20 cellular contexts compared by ENCODE assay signal in genomic region chr2:31365348-31365747, GRCh38. TPM values are rescaled to one million over a fixed set of nuclear protein-coding genes. Genes with fewer than 3 reads are reported as not detected.
DNase-seq lines count a peak whose midpoint lies in the region; ATAC-seq, FAIRE-seq and TF ChIP-seq lines count a peak whose summit lies in the region.
"Had no signal": no experiment of that assay in that cellular context is flagged by ENCODE, and none has a peak within 500 bp of the region (broad histone marks: within the 10 kb centered on the region; RNA-seq: fewer than 3 reads in every experiment).

No MANE protein-coding gene starts in this region.

- H3K9ac ChIP-seq in HepG2 (ENCODE audit: insufficient read depth, low read depth, low read length), result no peak overlapping the region
- no peak overlapping the region for H3K9ac ChIP-seq in endodermal cell (ENCODE audit: extremely low read depth, low read length, poor library complexity, severe bottlenecking)

- H3K27ac ChIP-seq in HepG2 (ENCODE audit: extremely low read length, insufficient read depth, low read length), result no peak overlapping the region
- no peak overlapping the region for H3K27ac ChIP-seq in right lobe of liver
- no peak overlapping the region for H3K27ac ChIP-seq in endodermal cell (ENCODE audit: low read depth, low read length)
- H3K27ac ChIP-seq in stomach, result no peak overlapping the region

- CTCF ChIA-PET in HepG2 (lab: Yijun Ruan, JAX; ENCODE audit: low intra/inter-chr PET ratio, low total read pairs), result no interaction called here

- no TSS peak for BruUV-seq in HepG2 (replicated peaks; lab: Mats Ljungman, UMichigan)

- TF ChIP-seq EP300 in HepG2 (IDR thresholded peaks at IDR 0.05; ENCODE audit: low read depth in 2 of 2, low read length in 2 of 2), result no peak
- TF ChIP-seq EP300 in HepG2 (CRISPR knock-in tag; IDR thresholded peaks at IDR 0.05; ENCODE audit: borderline replicate concordance), result no peak
- TF ChIP-seq EP300 in stomach (IDR thresholded peaks at IDR 0.05), result no peak

- H3K4me3 Mint-ChIP-seq in endodermal cell (no peak overlapping the region), osteocyte (ENCODE audit: unreplicated experiment) (no peak overlapping the region)
- H3K4me3 Mint-ChIP-seq: CD4-positive, alpha-beta memory T cell; HFFc6 had no signal

- ATAC-seq in HepG2 (peak; percentile 25; the same call in 2 of the 3 replicates), right lobe of liver (no peak)

- H3K9me3 Mint-ChIP-seq in endodermal cell (no peaks in the 10 kb centered on the region), osteocyte (ENCODE audit: unreplicated experiment) (no peaks in the 10 kb centered on the region)
- H3K9me3 Mint-ChIP-seq: CD4-positive, alpha-beta memory T cell; HFFc6 had no signal

- H3K27me3 Mint-ChIP-seq in endodermal cell (ENCODE audit: insufficient read depth) (no peaks in the 10 kb centered on the region), osteocyte (ENCODE audit: unreplicated experiment) (no peaks in the 10 kb centered on the region)

- peaks cover 4% of the 10 kb centered on the region for H3K36me3 Mint-ChIP-seq in endodermal cell (ENCODE audit: low read depth)
- H3K36me3 Mint-ChIP-seq in osteocyte (ENCODE audit: unreplicated experiment), result no peaks in the 10 kb centered on the region
- H3K36me3 Mint-ChIP-seq: CD4-positive, alpha-beta memory T cell had no signal

- POLR2A ChIA-PET in HepG2 (lab: Yijun Ruan, JAX), result no interaction called here

- TF ChIP-seq CTCF in HepG2 (CRISPR knock-in tag; IDR thresholded peaks at IDR 0.05) (no peak), right lobe of liver (IDR thresholded peaks at IDR 0.05) (no peak), endodermal cell (conservative IDR thresholded peaks at IDR 0.05) (no peak), osteocyte (IDR thresholded peaks at IDR 0.05) (no peak), stomach (IDR thresholded peaks at IDR 0.05) (no peak)

- TF ChIP-seq POLR2A in HepG2 (IDR thresholded peaks at IDR 0.05; ENCODE audit: insufficient read depth in 1 of 2, low read depth in 2 of 2, low read length in 2 of 2), result no peak
- TF ChIP-seq POLR2A in right lobe of liver (IDR thresholded peaks at IDR 0.05), result no peak
- TF ChIP-seq POLR2A in stomach (IDR thresholded peaks at IDR 0.05), result no peak

- DNase-seq in HepG2 (ENCODE audit: low spot score) (no peak), right lobe of liver (no peak), endodermal cell (peak; percentile 21), osteocyte (ENCODE audit: extremely low spot score, unreplicated experiment) (peak; percentile 80), stomach (no peak)
- DNase-seq in stimulated activated CD4-positive, alpha-beta T cell treated with anti-CD3 and anti-CD28 coated beads, Interleukin-4, amount 100 ng/mL, for 1 hour, result no peak
- DNase-seq: C1 segment of cervical spinal cord; Calu3; CD4-positive, alpha-beta memory T cell; COR-L47; DMS53; DMS79 treated with DMSO at 0.1 percent for 48 hours; GF-D8; GOT3; HFFc6 had no signal

- intact Hi-C loops in HepG2 (cut with micrococcal nuclease; ENCODE audit: unreplicated experiment), result no loop called here
- intact Hi-C loops in right lobe of liver (cut with DNase I), result no loop called here
- intact Hi-C loops in stomach (cut with DNase I; ENCODE audit: low total_unique reads), result no loop called here

- peaks cover 4% of the 10 kb centered on the region for H3K4me1 Mint-ChIP-seq in endodermal cell
- H3K4me1 Mint-ChIP-seq in osteocyte (ENCODE audit: unreplicated experiment), result no peaks in the 10 kb centered on the region
- H3K4me1 Mint-ChIP-seq: CD4-positive, alpha-beta memory T cell had no signal

- H3K36me3 ChIP-seq in HepG2 (replicated peaks in 1 of 2; ENCODE audit: control insufficient read depth in 1 of 2, insufficient read depth in 2 of 2, low read length in 2 of 2) (no peaks in the 10 kb centered on the region), right lobe of liver (peaks cover 0 to 50% (median 15%) of the 10 kb centered on the region in 4 donors), endodermal cell (ENCODE audit: control insufficient read depth, insufficient read depth, low read length) (no peaks in the 10 kb centered on the region), stomach (no peaks in the 10 kb centered on the region)
- H3K36me3 ChIP-seq: HAP-1 had no signal

- no peak for FAIRE-seq in HepG2 (lab: Jason Lieb, UNC)
- FAIRE-seq: GM12891, GM18507, H54 had no signal

- H3K4me1 ChIP-seq in HepG2 (ENCODE audit: insufficient read depth, low read length) (peaks cover 7% of the 10 kb centered on the region; the same call in 1 of the 2 replicates), right lobe of liver (no peaks in the 10 kb centered on the region), endodermal cell (ENCODE audit: control insufficient read depth, insufficient read depth, low read length) (no peaks in the 10 kb centered on the region), stomach (no peaks in the 10 kb centered on the region)
- H3K4me1 ChIP-seq: HAP-1 had no signal

- H2AFZ ChIP-seq in HepG2 (ENCODE audit: low read length), result no peak overlapping the region

- no peaks in the 10 kb centered on the region for H4K20me1 ChIP-seq in HepG2 (ENCODE audit: insufficient read depth, low read length)

- no peaks in the 10 kb centered on the region for H3K79me2 ChIP-seq in HepG2 (ENCODE audit: insufficient read depth, low read length)

- no peak overlapping the region for H3K4me3 ChIP-seq in HepG2 (replicated peaks in 1 of 3; ENCODE audit: insufficient read depth in 1 of 3, low read depth in 2 of 3, low read length in 3 of 3)
- H3K4me3 ChIP-seq in right lobe of liver, result no peak overlapping the region
- H3K4me3 ChIP-seq in endodermal cell (ENCODE audit: low read length), result no peak overlapping the region
- H3K4me3 ChIP-seq in stomach, result no peak overlapping the region
- H3K4me3 ChIP-seq: HAP-1 had no signal

- TF ChIP-seq RAD21 in HepG2 (CRISPR knock-in tag; IDR thresholded peaks at IDR 0.05), result no peak

- H3K27ac Mint-ChIP-seq in endodermal cell, result no peak overlapping the region
- H3K27ac Mint-ChIP-seq in osteocyte (ENCODE audit: unreplicated experiment), result no peak overlapping the region
- H3K27ac Mint-ChIP-seq: CD4-positive, alpha-beta memory T cell; HFFc6 had no signal

- H3K27me3 ChIP-seq in HepG2 (ENCODE audit: control insufficient read depth in 1 of 2, insufficient read depth in 2 of 2, low read length in 2 of 2), result peaks cover 0 to 18% of the 10 kb centered on the region in 2 experiments; a peak in 2 of 5 replicates
- no peaks in the 10 kb centered on the region for H3K27me3 ChIP-seq in right lobe of liver
- H3K27me3 ChIP-seq in endodermal cell (ENCODE audit: control insufficient read depth, insufficient read depth, low read length, poor library complexity, severe bottlenecking), result no peaks in the 10 kb centered on the region
- H3K27me3 ChIP-seq in stomach, result no peaks in the 10 kb centered on the region

- H3K4me2 ChIP-seq in HepG2 (ENCODE audit: low read depth, low read length), result no peak overlapping the region

- H3K9me3 ChIP-seq in HepG2 (ENCODE audit: low read length) (no peaks in the 10 kb centered on the region), right lobe of liver (no peaks in the 10 kb centered on the region), endodermal cell (ENCODE audit: control insufficient read depth, low read length) (no peaks in the 10 kb centered on the region), stomach (no peaks in the 10 kb centered on the region)
- H3K9me3 ChIP-seq: HAP-1 had no signal

- in situ Hi-C loops in HepG2 (cut with HindIII; ENCODE audit: extremely low pct_ligation_motif_present, low pct_unique_long_range_greater_than_20kb), result no loop called here

- WGBS in HepG2 (ENCODE audit: low lambda C conversion rate), result 48% methylated on average over 10 of the region's 10 CpGs
- WGBS in right lobe of liver (ENCODE audit: insufficient coverage, low coverage, low lambda C conversion rate, missing lambda C conversion rate), result 93% methylated on average over 10 of the region's 10 CpGs
- WGBS in endodermal cell (ENCODE audit: insufficient coverage in 1 of 2, insufficient read length in 1 of 2), 2 experiments, result 90 to 94% methylated on average over 7 to 10 of the region's 10 CpGs
- 88 to 94% (median 94%) methylated on average over 10 of the region's 10 CpGs for WGBS in stomach, 5 donors

TF ChIP-seq in HepG2, 621 proteins besides CTCF, POLR2A, EP300 and RAD21 (continues in another document):
- no peak for TF ChIP-seq MED8 (CRISPR knock-in tag; IDR thresholded peaks at IDR 0.05; ENCODE audit: insufficient replicate concordance)
- no peak for TF ChIP-seq DR1 (CRISPR knock-in tag; IDR thresholded peaks at IDR 0.05)
- TF ChIP-seq RBM22 (optimal IDR thresholded peaks at IDR 0.05; ENCODE audit: low read length), result no peak
- TF ChIP-seq ZNF619 (CRISPR knock-in tag; IDR thresholded peaks at IDR 0.05), result no peak

RNA-seq across cellular contexts. Expression of gene XDH, which starts 49.2 kb away (rescaled TPM):
- total RNA-seq in HepG2 (2016; rRNA removed; fragmentation: Illumina TruSeq; extraction: Trizol), result not detected in 2 replicates
- not detected in 2 replicates for total RNA-seq in HepG2 (2016; cell fraction: cytosol; rRNA removed; fragmentation: Illumina TruSeq; extraction: Trizol; ENCODE audit: low read depth)
- not detected in 2 replicates for total RNA-seq in HepG2 (2016; cell fraction: insoluble cytoplasmic fraction; rRNA removed; fragmentation: Illumina TruSeq; extraction: Trizol)
- total RNA-seq in HepG2 (2016; cell fraction: membrane; rRNA removed; fragmentation: Illumina TruSeq; extraction: Trizol), result not detected in 2 replicates
- not detected in 2 replicates for total RNA-seq in HepG2 (2016; cell fraction: nucleus; rRNA removed; fragmentation: Illumina TruSeq; extraction: Trizol)
- not detected in 2 replicates for polyA plus RNA-seq in HepG2 (2011; rRNA removed)
- polyA plus RNA-seq in HepG2 (2011; cell fraction: cytosol; rRNA removed), result not detected in 2 replicates
- not detected in 2 replicates for polyA plus RNA-seq in HepG2 (2011; cell fraction: nucleus; rRNA removed)
- not detected in 2 replicates for polyA plus RNA-seq in HepG2 (2012)
- not detected in 2 replicates for polyA plus RNA-seq in HepG2 (2016; cell fraction: cytosol; fragmentation: Illumina TruSeq; extraction: Trizol; ENCODE audit: low read depth)
- not detected in 2 replicates for polyA plus RNA-seq in HepG2 (2016; cell fraction: insoluble cytoplasmic fraction; fragmentation: Illumina TruSeq; extraction: Trizol; ENCODE audit: low read depth)
- polyA plus RNA-seq in HepG2 (2016; cell fraction: membrane; fragmentation: Illumina TruSeq; extraction: Trizol; ENCODE audit: low read depth), result not detected in 2 replicates
- not detected in 2 replicates for polyA plus RNA-seq in HepG2 (2016; cell fraction: nucleus; fragmentation: Illumina TruSeq; extraction: Trizol; ENCODE audit: insufficient read depth, low read depth)
- 0.19 TPM in 1 of 2 replicates, not detected in the other for polyA minus RNA-seq in HepG2 (2011; rRNA and poly(A)+ RNA removed; ENCODE audit: low replicate concordance)
- not detected in 2 replicates for polyA minus RNA-seq in HepG2 (2011; cell fraction: cytosol; rRNA and poly(A)+ RNA removed)
- polyA minus RNA-seq in HepG2 (2011; cell fraction: nucleus; rRNA and poly(A)+ RNA removed), result not detected in 2 replicates
- total RNA-seq in right lobe of liver, result 10 to 100 TPM; 26.7 to 62.0 (median 37.8) TPM
- total RNA-seq in endodermal cell, result 1 to 10 TPM; 1.9 to 4.0 TPM
- polyA plus RNA-seq in endodermal cell (2013, experiment 1 of 2), result 0.61 TPM
- polyA plus RNA-seq in endodermal cell (2013, experiment 2 of 2), result 0.41 TPM
- total RNA-seq in osteocyte, result 0.78 and 0.99 TPM in 2 replicates
- total RNA-seq in stomach, result 10 to 100 TPM in 1 of 5 donors, 1 to 10 TPM in 3, under 1 TPM in 1; 0.87 to 40.8 (median 3.6) TPM
- 1 to 10 TPM in 1 of 3 donors, under 1 TPM in 2; 0.06 to 2.3 (median 0.15) TPM for polyA plus RNA-seq in stomach
- total RNA-seq: CD4-positive, alpha-beta memory T cell; G401 had no signal
- polyA plus RNA-seq: CD4-positive, alpha-beta memory T cell had no signal

Comparison
In these comparisons a context has a peak if more than half of its experiments do, and no peak if none do; other contexts are left out.
1. DNase-seq: peak in endodermal cell (single experiment) and osteocyte (single experiment); none in HepG2 (single experiment), right lobe of liver (0 of 3), stimulated activated CD4-positive, alpha-beta T cell treated with anti-CD3 and anti-CD28 coated beads, Interleukin-4, amount 100 ng/mL, for 1 hour (single experiment) and stomach (single experiment).